Comparison of ENCODE assay signal across 8 cellular contexts in the genomic region with DNA sequence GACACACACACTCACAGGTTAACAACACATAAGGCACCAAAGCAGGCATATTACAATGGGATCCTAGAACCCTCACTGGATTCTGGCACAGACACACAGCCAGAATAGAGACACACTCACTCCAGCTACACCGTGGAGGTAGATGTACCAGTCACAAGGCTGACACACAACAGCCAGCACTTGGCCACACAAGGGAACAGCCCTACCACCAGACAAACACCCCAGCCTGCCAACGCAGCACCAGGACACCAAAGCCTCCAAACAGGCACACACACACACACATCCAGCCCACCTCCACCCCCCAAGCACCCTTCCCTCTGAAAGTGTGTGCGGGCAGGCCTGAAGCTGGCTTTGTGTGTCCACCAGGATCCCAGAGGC. TPM values are rescaled to one million over a fixed set of nuclear protein-coding genes. Genes with fewer than 3 reads are reported as not detected.
A peak's percentile ranks its signal among the peaks of the same experiment; 100 is the strongest.
DNase-seq lines count a peak whose midpoint lies in the region; ATAC-seq and TF ChIP-seq lines count a peak whose summit lies in the region.
"Had no signal": no experiment of that assay in that cellular context is flagged by ENCODE, and none has a peak within 500 bp of the region (broad histone marks: within the 10 kb centered on the region; RNA-seq: fewer than 3 reads in every experiment).

No MANE protein-coding gene starts in this region.

- ATAC-seq in IMR-90 (ENCODE audit: low read depth) (no peak), left colon (no peak)
- ATAC-seq in stimulated activated memory B cell treated with anti-CD40 and anti-IgM and Interleukin-4, amounts not matched to agents 10 μg/mL and 1 μg/mL and 100 μg/mL, for 72 hours, result no peak

- H2BK120ac ChIP-seq in IMR-90 (ENCODE audit: low read depth, low read length), result peak overlapping the region; percentile 56

- H3K18ac ChIP-seq in IMR-90 (ENCODE audit: low read depth, low read length), result peak overlapping the region; percentile 83

- peak overlapping the region; percentile 72 for H2BK20ac ChIP-seq in IMR-90 (ENCODE audit: low read depth, low read length)

- no peak for TF ChIP-seq POLR2A in IMR-90 (IDR thresholded peaks at IDR 0.05; ENCODE audit: low read depth, low read length)

- peak overlapping the region; percentile 53; the same call in 1 of the 2 replicates for H3K4me3 ChIP-seq in IMR-90 (ENCODE audit: insufficient read depth, low read depth, low read length)
- peak overlapping the region; percentile 74 for H3K4me3 ChIP-seq in adipocyte (ENCODE audit: low read length)
- H3K4me3 ChIP-seq in iPS-20b (ENCODE audit: low read length), result peak overlapping the region; percentile 71

- POLR2A ChIA-PET in IMR-90 (lab: Charles Lee; ENCODE audit: unreplicated experiment), result interaction anchor here (0.9 kb wide), 1 partner anchor 12 kb away, joined by 3 read pairs; no protein-coding TSS in a partner anchor

- H3K4ac ChIP-seq in IMR-90 (ENCODE audit: low read depth, low read length), result peak overlapping the region; percentile 89

- H3K4me3 Mint-ChIP-seq in stimulated activated memory B cell treated with anti-CD40 and anti-IgM and Interleukin-4, amounts not matched to agents 10 μg/mL and 1 μg/mL and 100 μg/mL, for 72 hours, result peak overlapping the region; percentile 62

- H3K36me3 Mint-ChIP-seq in stimulated activated memory B cell treated with anti-CD40 and anti-IgM and Interleukin-4, amounts not matched to agents 10 μg/mL and 1 μg/mL and 100 μg/mL, for 72 hours, result peaks cover 16% of the 10 kb centered on the region

- peaks cover 81% of the 10 kb centered on the region for H3K4me1 Mint-ChIP-seq in stimulated activated memory B cell treated with anti-CD40 and anti-IgM and Interleukin-4, amounts not matched to agents 10 μg/mL and 1 μg/mL and 100 μg/mL, for 72 hours

- no peaks in the 10 kb centered on the region for H3K27me3 ChIP-seq in IMR-90 (ENCODE audit: control insufficient read depth, insufficient read depth, low read length)
- H3K27me3 ChIP-seq in adipocyte (replicated peaks; ENCODE audit: control insufficient read depth, insufficient read depth, low read length), result no peaks in the 10 kb centered on the region
- peaks cover 32% of the 10 kb centered on the region for H3K27me3 ChIP-seq in iPS-20b (ENCODE audit: insufficient read depth, low read length)

- H2AK9ac ChIP-seq in IMR-90 (replicated peaks; ENCODE audit: low read depth, low read length, poor library complexity), result peak overlapping the region; percentile 92

- H3K79me1 ChIP-seq in IMR-90 (ENCODE audit: low read depth in 1 of 2, low read length in 2 of 2), result peaks cover 30 to 76% of the 10 kb centered on the region in 2 experiments

- TF ChIP-seq RAD21 in IMR-90 (IDR thresholded peaks at IDR 0.05; ENCODE audit: low read length), result no peak

- peak overlapping the region; percentile 93 for H3K27ac Mint-ChIP-seq in stimulated activated memory B cell treated with anti-CD40 and anti-IgM and Interleukin-4, amounts not matched to agents 10 μg/mL and 1 μg/mL and 100 μg/mL, for 72 hours

- no peak for TF ChIP-seq CTCF in IMR-90 (conservative IDR thresholded peaks at IDR 0.05; ENCODE audit: low read depth, low read length)

- H3K9ac ChIP-seq in IMR-90 (ENCODE audit: low read depth, low read length), result peak overlapping the region; percentile 32
- peak overlapping the region; percentile 78 for H3K9ac ChIP-seq in adipocyte (ENCODE audit: low read length)
- peak overlapping the region; percentile 61; the same call in 1 of the 2 replicates for H3K9ac ChIP-seq in iPS-20b (ENCODE audit: low read depth, low read length)

- H3K4me1 ChIP-seq in IMR-90 (ENCODE audit: control insufficient read depth, insufficient read depth, low read length) (peaks cover 30% of the 10 kb centered on the region), adipocyte (ENCODE audit: control insufficient read depth, insufficient read depth, low read length) (peaks cover 28% of the 10 kb centered on the region), iPS-20b (ENCODE audit: insufficient read depth, low read length) (peaks cover 56% of the 10 kb centered on the region)

- no peaks in the 10 kb centered on the region for H3K27me3 Mint-ChIP-seq in stimulated activated memory B cell treated with anti-CD40 and anti-IgM and Interleukin-4, amounts not matched to agents 10 μg/mL and 1 μg/mL and 100 μg/mL, for 72 hours

- dilution Hi-C loops in IMR-90 (cut with HindIII; ENCODE audit: low sequenced_read_pairs, unreplicated experiment), result no loop called here

- H4K20me1 ChIP-seq in IMR-90 (ENCODE audit: insufficient read depth, low read length), result peaks cover 12% of the 10 kb centered on the region

- peak overlapping the region; percentile 85 for H3K23ac ChIP-seq in IMR-90 (ENCODE audit: low read depth, low read length)

- H2BK15ac ChIP-seq in IMR-90 (ENCODE audit: low read depth, low read length), result peak overlapping the region; percentile 7; the same call in 1 of the 3 replicates

- H2BK5ac ChIP-seq in IMR-90 (ENCODE audit: low read depth, low read length, poor library complexity, severe bottlenecking), result peak overlapping the region; percentile 53

- H3K4me2 ChIP-seq in IMR-90 (ENCODE audit: low read depth, low read length), result peak overlapping the region; percentile 80

- H3K36me3 ChIP-seq in IMR-90 (ENCODE audit: control insufficient read depth, insufficient read depth, low read length), result peaks cover 20% of the 10 kb centered on the region
- peaks cover 19% of the 10 kb centered on the region for H3K36me3 ChIP-seq in adipocyte (ENCODE audit: control insufficient read depth, insufficient read depth, low read length, severe bottlenecking)
- H3K36me3 ChIP-seq in iPS-20b (ENCODE audit: insufficient read depth, low read depth, low read length), result peaks cover 23% of the 10 kb centered on the region

- peak overlapping the region; percentile 61 for H2AFZ ChIP-seq in IMR-90 (replicated peaks; ENCODE audit: low read length, poor library complexity)

- DNase-seq in IMR-90, result peak; percentile 27
- peak; percentile 40 for DNase-seq in adipocyte (ENCODE audit: low read depth)
- DNase-seq in stimulated activated CD8-positive, alpha-beta memory T cell treated with anti-CD3 and anti-CD28 coated beads, Interleukin-4, amount 100 ng/mL, for 48 hours, result no peak
- no peak for DNase-seq in left colon
- no peak for DNase-seq in hepatic stellate cell (ENCODE audit: low spot score)
- DNase-seq: NCI-H510A had no signal

- in situ Hi-C loops in IMR-90 (cut with MboI; ENCODE audit: low sequenced_read_pairs), result loop anchor here (10.0 kb wide), 1 partner anchor 297 kb away; no protein-coding TSS in a partner anchor

- intact Hi-C loops in IMR-90 (cut with micrococcal nuclease), result loop anchor here (1.0 to 10.0 kb wide), 3 partner anchors 34 to 107 kb away; a partner anchor contains a TSS
- intact Hi-C loops in left colon (cut with DNase I, micrococcal nuclease), result loop anchor here in 1 of 2 donors (10.0 kb wide), 1 partner anchor 57 kb away; no protein-coding TSS in a partner anchor

- H4K8ac ChIP-seq in IMR-90 (ENCODE audit: low read depth in 2 of 2, low read length in 2 of 2), result peak overlapping the region; percentile 17 to 59; a peak in 3 of 4 replicates

- H4K91ac ChIP-seq in IMR-90 (ENCODE audit: insufficient read depth, low read depth, low read length), result peak overlapping the region; percentile 75

- no peaks in the 10 kb centered on the region for H3K9me3 ChIP-seq in IMR-90 (ENCODE audit: control insufficient read depth, insufficient read depth, low read length)
- no peaks in the 10 kb centered on the region for H3K9me3 ChIP-seq in adipocyte (ENCODE audit: control insufficient read depth, low read length)
- H3K9me3 ChIP-seq in iPS-20b (ENCODE audit: insufficient read depth, low read depth, low read length), result no peaks in the 10 kb centered on the region

- H3K27ac ChIP-seq in IMR-90 (ENCODE audit: insufficient read depth, low read length) (peak overlapping the region; percentile 58; the same call in 1 of the 2 replicates), iPS-20b (ENCODE audit: low read length) (peak overlapping the region; percentile 73)

- peak overlapping the region; percentile 73 for H2AK5ac ChIP-seq in IMR-90 (ENCODE audit: low read depth, low read length)

- H3K9me1 ChIP-seq in IMR-90 (ENCODE audit: insufficient read depth, low read length), result peaks cover 17% of the 10 kb centered on the region

- BruUV-seq in IMR-90 (replicated peaks; lab: Mats Ljungman, UMichigan), result no TSS peak

- 39% methylated on average over 2 of the region's 3 CpGs; no CpG with 5 or more reads in 1 of the 2 experiments for WGBS in IMR-90 (ENCODE audit: extremely low coverage in 2 of 2, insufficient read length in 1 of 2), 2 experiments

- H3K9me3 Mint-ChIP-seq in stimulated activated memory B cell treated with anti-CD40 and anti-IgM and Interleukin-4, amounts not matched to agents 10 μg/mL and 1 μg/mL and 100 μg/mL, for 72 hours, result no peaks in the 10 kb centered on the region

- CTCF ChIA-PET in IMR-90 (lab: Yijun Ruan, JAX), result interaction anchor here (0.7 kb wide), 1 partner anchor 74 kb away, joined by 3 read pairs; no protein-coding TSS in a partner anchor

- peak overlapping the region; percentile 7; the same call in 1 of the 2 replicates for H3K56ac ChIP-seq in IMR-90 (ENCODE audit: extremely low read depth, insufficient read depth, low read length)

- H4K5ac ChIP-seq in IMR-90 (ENCODE audit: low read depth, low read length), result peak overlapping the region; percentile 18

- peak overlapping the region; percentile 89 for H3K14ac ChIP-seq in IMR-90 (replicated peaks; ENCODE audit: low read depth, low read length)

RNA-seq across cellular contexts. Expression of a gene that starts 10.9 kb away (rescaled TPM):
- under 0.01 and 0.18 TPM in 2 replicates for total RNA-seq in IMR-90 (2012; rRNA removed)
- polyA plus RNA-seq in IMR-90 (2012; rRNA removed), result 0.44 and 0.60 TPM in 2 replicates
- 0.11 and 0.23 TPM in 2 replicates for polyA plus RNA-seq in IMR-90 (2012; cell fraction: cytosol; rRNA removed)
- polyA plus RNA-seq in IMR-90 (2012; cell fraction: nucleus; rRNA removed; ENCODE audit: low replicate concordance), result 2.5 and 4.3 TPM in 2 replicates
- 1 to 10 TPM; 4.6 to 9.1 TPM for total RNA-seq in left colon

RNA-seq across cellular contexts. Expression of a gene that starts 14.1 kb away (rescaled TPM):
- total RNA-seq in IMR-90 (2012; rRNA removed) (7.5 and 7.9 TPM in 2 replicates), left colon (10 to 100 TPM; 10.2 to 12.3 TPM)
- polyA plus RNA-seq in IMR-90 (2012; rRNA removed), result 28.6 and 30.9 TPM in 2 replicates
- polyA plus RNA-seq in IMR-90 (2012; cell fraction: cytosol; rRNA removed), result 19.9 and 30.7 TPM in 2 replicates
- 50.8 and 62.0 TPM in 2 replicates for polyA plus RNA-seq in IMR-90 (2012; cell fraction: nucleus; rRNA removed; ENCODE audit: low replicate concordance)

RNA-seq across cellular contexts. Expression of a gene that starts 37.2 kb away (rescaled TPM):
- total RNA-seq in IMR-90 (2012; rRNA removed) (5.0 and 5.4 TPM in 2 replicates), left colon (10 to 100 TPM; 22.8 to 28.7 TPM)
- 39.8 and 45.6 TPM in 2 replicates for polyA plus RNA-seq in IMR-90 (2012; rRNA removed)
- polyA plus RNA-seq in IMR-90 (2012; cell fraction: cytosol; rRNA removed), result 8.8 and 9.9 TPM in 2 replicates
- polyA plus RNA-seq in IMR-90 (2012; cell fraction: nucleus; rRNA removed; ENCODE audit: low replicate concordance), result 572 and 670 TPM in 2 replicates

RNA-seq across cellular contexts. Expression of a gene that starts 37.4 kb away (rescaled TPM):
- 11.7 and 13.1 TPM in 2 replicates for total RNA-seq in IMR-90 (2012; rRNA removed)
- 7.0 and 14.0 TPM in 2 replicates for polyA plus RNA-seq in IMR-90 (2012; rRNA removed)
- polyA plus RNA-seq in IMR-90 (2012; cell fraction: cytosol; rRNA removed), result 3.0 and 3.9 TPM in 2 replicates
- 13.8 and 55.4 TPM in 2 replicates for polyA plus RNA-seq in IMR-90 (2012; cell fraction: nucleus; rRNA removed; ENCODE audit: low replicate concordance)
- total RNA-seq in left colon, result 10 to 100 TPM; 28.7 to 32.7 TPM

RNA-seq across cellular contexts. Expression of a gene that starts 50.2 kb away (rescaled TPM):
- total RNA-seq in IMR-90 (2012; rRNA removed) (5.6 and 6.5 TPM in 2 replicates), left colon (1 to 10 TPM; 3.3 to 9.6 TPM)
- 8.6 and 9.2 TPM in 2 replicates for polyA plus RNA-seq in IMR-90 (2012; rRNA removed)
- polyA plus RNA-seq in IMR-90 (2012; cell fraction: cytosol; rRNA removed), result 3.7 and 4.6 TPM in 2 replicates
- polyA plus RNA-seq in IMR-90 (2012; cell fraction: nucleus; rRNA removed; ENCODE audit: low replicate concordance), result 19.5 and 33.8 TPM in 2 replicates

Comparison
In these comparisons a context has a peak if more than half of its experiments do, and no peak if none do; other contexts are left out.
1. DNase-seq: peak in IMR-90 (single experiment) and adipocyte (single experiment); none in stimulated activated CD8-positive, alpha-beta memory T cell treated with anti-CD3 and anti-CD28 coated beads, Interleukin-4, amount 100 ng/mL, for 48 hours (single experiment), left colon (0 of 2) and hepatic stellate cell (single experiment).
2. Peak in every context shown above with its lines, with median percentiles within 50 percentile points of each other: H3K4me3 ChIP-seq and H3K9ac ChIP-seq.